27 cellular contexts compared by ENCODE assay signal in the genomic region with DNA sequence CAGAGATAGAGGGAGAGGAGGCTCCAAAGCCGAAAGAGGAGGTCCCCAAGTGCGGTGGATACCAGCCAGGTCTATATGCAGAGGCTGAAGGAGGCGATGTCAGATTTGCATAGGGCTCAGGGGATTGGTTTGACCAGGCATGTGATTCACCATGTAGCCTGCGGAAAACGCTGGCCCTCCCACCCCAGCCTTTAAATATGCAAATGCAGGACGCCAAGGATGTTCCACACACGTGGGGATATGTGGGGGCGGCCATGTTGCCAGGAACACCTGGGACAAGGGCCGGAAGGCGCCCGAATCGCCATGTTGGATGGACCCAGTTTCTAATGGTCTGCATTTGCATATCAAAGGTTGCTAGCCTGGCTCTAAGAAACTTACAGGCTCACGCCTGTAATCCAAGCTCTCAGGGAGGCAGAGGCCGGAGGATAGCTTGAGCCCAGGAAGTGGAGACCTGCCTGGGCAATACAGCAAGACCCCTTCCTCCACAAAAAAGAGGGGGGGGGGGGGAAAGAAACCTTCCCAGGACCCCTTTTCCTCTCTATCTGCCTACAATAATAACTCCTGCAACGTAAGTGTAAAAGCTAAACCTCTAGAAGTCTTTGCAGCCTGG.
"Had no signal": no experiment of that assay in that cellular context is flagged by ENCODE, and none has a peak within 500 bp of the region (broad histone marks: within the 10 kb centered on the region; RNA-seq: fewer than 3 reads in every experiment).

No MANE protein-coding gene starts in this region.

- H3K9me3 Mint-ChIP-seq: activated naive CD4-positive, alpha-beta T cell treated with anti-CD3 and anti-CD28 coated beads, Interleukin-2, amount 50 U/mL, for 24 hours; central memory CD8-positive, alpha-beta T cell had no signal

- H3K27ac Mint-ChIP-seq: activated CD4-positive, alpha-beta T cell treated with anti-CD3 and anti-CD28 coated beads for 36 hours; activated CD8-positive, alpha-beta T cell treated with anti-CD3 and anti-CD28 coated beads, Interleukin-2, amount 10 ng/mL, durations not matched to agents 7 days and 5 days; activated naive CD4-positive, alpha-beta T cell treated with anti-CD3 and anti-CD28 coated beads, Interleukin-2, amount 50 U/mL, for 24 hours; brain had no signal

- H3K36me3 ChIP-seq: ascending aorta, Peyer's patch had no signal

- H3K27me3 ChIP-seq: ascending aorta, Peyer's patch, SJCRH30 had no signal

- H3K4me3 ChIP-seq: ascending aorta, Peyer's patch, SJCRH30 had no signal

- H3K4me1 ChIP-seq: ascending aorta, Peyer's patch, SJCRH30 had no signal

- H3K4me2 ChIP-seq: SK-N-SH had no signal

- H3K4me3 Mint-ChIP-seq: activated CD4-positive, alpha-beta T cell treated with anti-CD3 and anti-CD28 coated beads for 36 hours; activated CD8-positive, alpha-beta T cell treated with anti-CD3 and anti-CD28 coated beads, Interleukin-2, amount 10 ng/mL, durations not matched to agents 7 days and 5 days; activated naive CD4-positive, alpha-beta T cell treated with anti-CD3 and anti-CD28 coated beads, Interleukin-2, amount 50 U/mL, for 24 hours; brain; central memory CD8-positive, alpha-beta T cell had no signal

- ATAC-seq: activated CD4-positive, alpha-beta T cell treated with anti-CD3 and anti-CD28 coated beads for 36 hours; activated CD8-positive, alpha-beta T cell treated with anti-CD3 and anti-CD28 coated beads, Interleukin-2, amount 10 ng/mL, durations not matched to agents 7 days and 5 days had no signal

- H3K27ac ChIP-seq: ascending aorta, Peyer's patch, RWPE1, SJCRH30, VCaP had no signal

- H3K27me3 Mint-ChIP-seq: activated CD4-positive, alpha-beta T cell treated with anti-CD3 and anti-CD28 coated beads for 36 hours; activated naive CD4-positive, alpha-beta T cell treated with anti-CD3 and anti-CD28 coated beads, Interleukin-2, amount 50 U/mL, for 24 hours; brain; central memory CD8-positive, alpha-beta T cell had no signal

- H3K9ac ChIP-seq: SK-N-SH had no signal

- H3K4me1 Mint-ChIP-seq: activated CD4-positive, alpha-beta T cell treated with anti-CD3 and anti-CD28 coated beads for 36 hours; activated naive CD4-positive, alpha-beta T cell treated with anti-CD3 and anti-CD28 coated beads, Interleukin-2, amount 50 U/mL, for 24 hours; central memory CD8-positive, alpha-beta T cell had no signal

- DNase-seq: activated CD4-positive, alpha-beta T cell treated with anti-CD3 and anti-CD28 coated beads for 36 hours; activated CD8-positive, alpha-beta memory T cell treated with anti-CD3 and anti-CD28 coated beads, Interleukin-2, amount 50 U/mL, for 48 hours; activated CD8-positive, alpha-beta T cell treated with anti-CD3 and anti-CD28 coated beads, Interleukin-2, amount 10 ng/mL, durations not matched to agents 7 days and 5 days; activated effector memory CD4-positive, alpha-beta T cell treated with Interleukin-2 at 50 U/mL for 16 hours; activated naive CD4-positive, alpha-beta T cell; activated T-cell treated with anti-CD3 and anti-CD28 coated beads, Interleukin-2, amount 50 U/mL, for 1 hour; Karpas-422; MM.1S; NCI-H1105 treated with DMSO at 0.1 percent for 48 hours; NCI-H1436 treated with DMSO at 0.1 percent for 48 hours; NCI-H187; NCI-H2081; NCI-H510A treated with DMSO at 0.1 percent for 48 hours; NCI-H69; NK-92 treated with Interleukin-12 subunit alpha and Interleukin-12 subunit beta, amount 100 ng/mL, for 24 hours; OCI-M1; Peyer's patch; Right ventricle myocardium superior; SJCRH30; SK-N-SH; T-helper 1 cell had no signal
